ENCODE assay signal across 13 cellular contexts in genomic region chr3:28104896-28105554, GRCh38.
A peak's percentile ranks its signal among the peaks of the same experiment; 100 is the strongest.
DNase-seq lines count a peak whose midpoint lies in the region; ATAC-seq and TF ChIP-seq lines count a peak whose summit lies in the region.
"Had no signal": no experiment of that assay in that cellular context is flagged by ENCODE, and none has a peak within 500 bp of the region (broad histone marks: within the 10 kb centered on the region; RNA-seq: fewer than 3 reads in every experiment).

No MANE protein-coding gene starts in this region.

- CTCF ChIA-PET in IMR-90 (lab: Yijun Ruan, JAX), result no interaction called here

- H2BK15ac ChIP-seq in IMR-90 (ENCODE audit: low read depth, low read length), result no peak overlapping the region

- no peak overlapping the region for H3K27ac Mint-ChIP-seq in immature natural killer cell
- H3K27ac Mint-ChIP-seq: B cell; CD8-positive, alpha-beta T cell; H9 had no signal

- DNase-seq in left ventricle myocardium superior (peak; percentile 11), cardiac septum (ENCODE audit: low spot score) (no peak), IMR-90 (no peak), left kidney (ENCODE audit: low read depth, low spot score) (peak; percentile 9), SKM-1 (lab: John Stamatoyannopoulos, UW; ENCODE audit: unreplicated experiment) (no peak), immature natural killer cell (no peak)
- DNase-seq: Calu3; CD8-positive, alpha-beta T cell; GDM1; H9 had no signal

- no peaks in the 10 kb centered on the region for H3K9me3 ChIP-seq in IMR-90 (ENCODE audit: control insufficient read depth, insufficient read depth, low read length)

- no peak overlapping the region for H3K14ac ChIP-seq in IMR-90 (replicated peaks; ENCODE audit: low read depth, low read length)

- H2AFZ ChIP-seq in IMR-90 (replicated peaks; ENCODE audit: low read length, poor library complexity), result peak overlapping the region; percentile 37

- no peak overlapping the region for H2BK20ac ChIP-seq in IMR-90 (ENCODE audit: low read depth, low read length)

- H3K4me3 Mint-ChIP-seq in immature natural killer cell, result no peak overlapping the region
- H3K4me3 Mint-ChIP-seq: B cell; CD8-positive, alpha-beta T cell; H9 had no signal

- no peak overlapping the region for H4K8ac ChIP-seq in IMR-90 (ENCODE audit: low read depth in 2 of 2, low read length in 2 of 2)

- peaks cover 2 to 5% (median 3%) of the 10 kb centered on the region in 3 donors for H3K27me3 Mint-ChIP-seq in immature natural killer cell (ENCODE audit: low read depth in 3 of 3)
- H3K27me3 Mint-ChIP-seq: B cell had no signal

- no TSS peak for BruUV-seq in IMR-90 (replicated peaks; lab: Mats Ljungman, UMichigan)

- no peaks in the 10 kb centered on the region for H3K4me1 Mint-ChIP-seq in immature natural killer cell
- H3K4me1 Mint-ChIP-seq: B cell, H9 had no signal

- H3K4me3 ChIP-seq in IMR-90 (ENCODE audit: insufficient read depth, low read depth, low read length), result no peak overlapping the region
- H3K4me3 ChIP-seq: BLaER1 treated with 17β-estradiol and CSF1 and Interleukin-3, amounts not matched to agents 10 nM and 100 nM; K562 had no signal

- no peak overlapping the region for H3K18ac ChIP-seq in IMR-90 (ENCODE audit: low read depth, low read length)

- TF ChIP-seq POLR2A in IMR-90 (IDR thresholded peaks at IDR 0.05; ENCODE audit: low read depth, low read length), result no peak

- no peaks in the 10 kb centered on the region for H4K20me1 ChIP-seq in IMR-90 (ENCODE audit: insufficient read depth, low read length)
- H4K20me1 ChIP-seq: BLaER1 treated with 17β-estradiol and CSF1 and Interleukin-3, amounts not matched to agents 10 nM and 100 nM had no signal

- no peaks in the 10 kb centered on the region for H3K4me1 ChIP-seq in IMR-90 (ENCODE audit: control insufficient read depth, insufficient read depth, low read length)
- H3K4me1 ChIP-seq: BLaER1 treated with 17β-estradiol and CSF1 and Interleukin-3, amounts not matched to agents 10 nM and 100 nM had no signal

- no peak overlapping the region for H4K5ac ChIP-seq in IMR-90 (ENCODE audit: low read depth, low read length)

- WGBS in IMR-90 (ENCODE audit: extremely low coverage in 2 of 2, insufficient read length in 1 of 2), 2 experiments, result 46% methylated on average over 4 of the region's 11 CpGs; no CpG with 5 or more reads in 1 of the 2 experiments

- no peak overlapping the region for H2BK120ac ChIP-seq in IMR-90 (ENCODE audit: low read depth, low read length)

- H3K9ac ChIP-seq in IMR-90 (ENCODE audit: low read depth, low read length), result no peak overlapping the region
- H3K9ac ChIP-seq: BLaER1 treated with 17β-estradiol and CSF1 and Interleukin-3, amounts not matched to agents 10 nM and 100 nM had no signal

- TF ChIP-seq RAD21 in IMR-90 (IDR thresholded peaks at IDR 0.05; ENCODE audit: low read length), result no peak

- in situ Hi-C loops in IMR-90 (cut with MboI; ENCODE audit: low sequenced_read_pairs), result no loop called here

- no peak overlapping the region for H3K56ac ChIP-seq in IMR-90 (ENCODE audit: extremely low read depth, insufficient read depth, low read length)

- no peaks in the 10 kb centered on the region for H3K79me1 ChIP-seq in IMR-90 (ENCODE audit: low read depth in 1 of 2, low read length in 2 of 2)

- H3K9me3 Mint-ChIP-seq in immature natural killer cell, result peaks cover 3 to 11% (median 8%) of the 10 kb centered on the region in 6 donors

- dilution Hi-C loops in IMR-90 (cut with HindIII; ENCODE audit: low sequenced_read_pairs, unreplicated experiment), result no loop called here

- H2BK5ac ChIP-seq in IMR-90 (ENCODE audit: low read depth, low read length, poor library complexity, severe bottlenecking), result no peak overlapping the region

- no peaks in the 10 kb centered on the region for H3K36me3 ChIP-seq in IMR-90 (ENCODE audit: control insufficient read depth, insufficient read depth, low read length)
- H3K36me3 ChIP-seq: BLaER1 treated with 17β-estradiol and CSF1 and Interleukin-3, amounts not matched to agents 10 nM and 100 nM had no signal

- no peak overlapping the region for H3K4ac ChIP-seq in IMR-90 (ENCODE audit: low read depth, low read length)

- POLR2A ChIA-PET in IMR-90 (lab: Charles Lee; ENCODE audit: unreplicated experiment), result no interaction called here

- H2AK5ac ChIP-seq in IMR-90 (ENCODE audit: low read depth, low read length), result no peak overlapping the region

- no peaks in the 10 kb centered on the region for H3K9me1 ChIP-seq in IMR-90 (ENCODE audit: insufficient read depth, low read length)

- no peak overlapping the region for H3K27ac ChIP-seq in IMR-90 (ENCODE audit: insufficient read depth, low read length)
- H3K27ac ChIP-seq: BLaER1 treated with 17β-estradiol and CSF1 and Interleukin-3, amounts not matched to agents 10 nM and 100 nM had no signal

- H3K4me2 ChIP-seq in IMR-90 (ENCODE audit: low read depth, low read length), result no peak overlapping the region
- H3K4me2 ChIP-seq: BLaER1 treated with 17β-estradiol and CSF1 and Interleukin-3, amounts not matched to agents 10 nM and 100 nM had no signal

- H3K27me3 ChIP-seq in IMR-90 (ENCODE audit: control insufficient read depth, insufficient read depth, low read length), result no peaks in the 10 kb centered on the region
- H3K27me3 ChIP-seq: BLaER1 treated with 17β-estradiol and CSF1 and Interleukin-3, amounts not matched to agents 10 nM and 100 nM had no signal

- intact Hi-C loops in left ventricle myocardium superior (cut with micrococcal nuclease) (no loop called here), cardiac septum (cut with DNase I) (no loop called here), IMR-90 (cut with micrococcal nuclease) (no loop called here)

- H2AK9ac ChIP-seq in IMR-90 (replicated peaks; ENCODE audit: low read depth, low read length, poor library complexity), result no peak overlapping the region

- no peak overlapping the region for H4K91ac ChIP-seq in IMR-90 (ENCODE audit: insufficient read depth, low read depth, low read length)

- no peak for TF ChIP-seq CTCF in IMR-90 (conservative IDR thresholded peaks at IDR 0.05; ENCODE audit: low read depth, low read length)

- ATAC-seq in left ventricle myocardium superior (no peak), IMR-90 (ENCODE audit: low read depth) (no peak)
- ATAC-seq: CD8-positive, alpha-beta T cell; K562 had no signal

- H3K36me3 Mint-ChIP-seq in immature natural killer cell, result peaks cover 3 to 7% (median 3%) of the 10 kb centered on the region in 3 donors
- H3K36me3 Mint-ChIP-seq: CD8-positive, alpha-beta T cell had no signal

- no peak overlapping the region for H3K23ac ChIP-seq in IMR-90 (ENCODE audit: low read depth, low read length)

TF ChIP-seq in IMR-90, 13 proteins besides CTCF, POLR2A, EP300 and RAD21:
- TF ChIP-seq CEBPB (IDR thresholded peaks at IDR 0.05; ENCODE audit: low read depth, low read length) (no peak), RCOR1 (IDR thresholded peaks at IDR 0.05; ENCODE audit: insufficient replicate concordance, low read length) (no peak), MAFK (IDR thresholded peaks at IDR 0.05; ENCODE audit: low read depth, low read length) (no peak), SMC3 (IDR thresholded peaks at IDR 0.05; ENCODE audit: low read depth, low read length) (no peak), CHD1 (IDR thresholded peaks at IDR 0.05; ENCODE audit: low read depth, low read length) (no peak), USF2 (IDR thresholded peaks at IDR 0.05; ENCODE audit: low read depth, low read length) (no peak), NFE2L2 (IDR thresholded peaks at IDR 0.05; ENCODE audit: low read depth, low read length) (no peak), FOS (IDR thresholded peaks at IDR 0.05; ENCODE audit: low read depth, low read length) (no peak), BHLHE40 (IDR thresholded peaks at IDR 0.05; ENCODE audit: low read depth, low read length) (no peak), MAZ (IDR thresholded peaks at IDR 0.05; ENCODE audit: borderline replicate concordance, low read depth, low read length) (no peak), MXI1 (IDR thresholded peaks at IDR 0.05; ENCODE audit: borderline replicate concordance, low read depth, low read length) (no peak), ELK1 (IDR thresholded peaks at IDR 0.05; ENCODE audit: borderline replicate concordance, low read depth, low read length) (no peak), RFX5 (IDR thresholded peaks at IDR 0.05; ENCODE audit: low read depth, low read length) (no peak)

Comparison
In these comparisons a context has a peak if more than half of its experiments do, and no peak if none do; other contexts are left out.
1. DNase-seq: peak in left ventricle myocardium superior (single experiment) and left kidney (single experiment); none in cardiac septum (single experiment), IMR-90 (single experiment), SKM-1 (single experiment) and immature natural killer cell (0 of 3).